Comparison of ENCODE assay signal across 1 cellular context in the genomic region with DNA sequence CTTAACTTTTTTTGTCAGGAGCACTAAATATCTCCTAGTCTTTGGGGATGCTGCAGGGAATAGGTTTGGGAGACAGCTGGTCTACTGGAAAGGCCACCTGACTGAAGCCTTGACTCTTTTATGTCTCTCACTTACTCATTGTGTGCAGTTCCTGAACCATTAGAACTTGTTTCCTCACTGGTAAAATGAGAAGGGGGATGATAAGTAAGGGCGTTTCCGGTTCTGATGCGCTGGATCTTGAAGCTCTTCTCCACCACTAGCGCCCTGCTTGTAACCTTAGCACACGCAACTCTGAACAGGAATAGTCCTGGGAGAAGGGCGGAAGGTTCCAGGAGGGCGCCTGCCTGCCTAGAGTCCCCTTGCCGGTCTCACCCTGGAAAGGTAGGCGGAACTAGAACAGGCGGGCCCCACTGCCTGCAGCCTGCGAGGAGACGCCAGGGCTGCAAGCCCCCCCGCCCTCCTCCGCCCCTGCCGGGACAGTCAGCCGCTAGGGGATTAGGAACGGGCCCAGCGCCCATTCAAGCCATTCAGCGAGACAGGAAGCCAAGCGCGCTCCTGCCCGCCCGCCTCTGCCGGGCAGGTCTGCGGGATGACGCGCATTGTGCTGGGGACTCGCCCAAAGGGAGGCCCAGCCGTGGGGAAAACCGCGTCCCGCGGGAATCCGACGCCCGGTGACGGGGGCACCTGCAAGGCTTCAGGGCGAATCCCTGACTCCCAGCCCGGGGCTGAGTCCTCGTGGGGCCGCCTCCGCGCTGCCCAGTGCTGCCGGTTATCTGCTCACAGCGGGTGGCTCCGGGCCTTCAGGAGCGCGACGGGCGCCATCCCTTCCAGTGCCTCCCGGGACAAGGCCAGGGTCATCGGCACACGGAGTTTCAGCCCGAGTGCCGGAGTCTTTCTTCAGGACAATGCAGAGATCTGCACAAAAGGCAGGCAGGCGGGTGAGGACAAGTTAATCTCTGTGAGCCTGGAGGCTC.
TF ChIP-seq lines count a peak whose summit lies in the region.

No MANE protein-coding gene starts in this region.

TF ChIP-seq in K562, 482 proteins besides CTCF, POLR2A, EP300 and RAD21 (continued from another document and continues in another):
- TF ChIP-seq GMEB1 (CRISPR knock-in tag; IDR thresholded peaks at IDR 0.05): no peak
- no peak for TF ChIP-seq ZNF586 (CRISPR knock-in tag; conservative IDR thresholded peaks at IDR 0.05)
- no peak for TF ChIP-seq CAMTA2 (CRISPR knock-in tag; conservative IDR thresholded peaks at IDR 0.05)
- TF ChIP-seq TEAD1 (CRISPR knock-in tag; IDR thresholded peaks at IDR 0.05): no peak
- no peak for TF ChIP-seq HMG20A (CRISPR knock-in tag; conservative IDR thresholded peaks at IDR 0.05)
- peak; percentile 41 to 72; a peak in 2 of 4 replicates for TF ChIP-seq UBTF (IDR thresholded peaks at IDR 0.05; ENCODE audit: borderline replicate concordance in 1 of 2, low read depth in 2 of 2, low read length in 2 of 2)
- no peak for TF ChIP-seq RBM25 (IDR thresholded peaks at IDR 0.05; ENCODE audit: low read depth, low read length, severe bottlenecking)
- no peak for TF ChIP-seq HNRNPLL (IDR thresholded peaks at IDR 0.05; ENCODE audit: low read depth, low read length, poor library complexity, severe bottlenecking)
- TF ChIP-seq RCOR1 (IDR thresholded peaks at IDR 0.05; ENCODE audit: borderline replicate concordance in 1 of 2, low read depth in 2 of 2, low read length in 2 of 2): no peak
- TF ChIP-seq THRA (IDR thresholded peaks at IDR 0.05): no peak
- no peak for TF ChIP-seq ZNF133 (CRISPR knock-in tag; IDR thresholded peaks at IDR 0.05)
- no peak for TF ChIP-seq DDX20 (tag; IDR thresholded peaks at IDR 0.05; ENCODE audit: low read depth)
- peak; percentile 39; the same call in 1 of the 2 replicates for TF ChIP-seq ELF1 (tag; IDR thresholded peaks at IDR 0.05)
- TF ChIP-seq ZFPM2 (CRISPR knock-in tag; IDR thresholded peaks at IDR 0.05): no peak
- TF ChIP-seq NR4A1 (CRISPR knock-in tag; IDR thresholded peaks at IDR 0.05): no peak
- TF ChIP-seq NR4A1 (tag; IDR thresholded peaks at IDR 0.05): no peak
- TF ChIP-seq GABPA (tag; conservative IDR thresholded peaks at IDR 0.05; ENCODE audit: low read depth): peak; percentile 50; the same call in 1 of the 2 replicates
- TF ChIP-seq NR0B1 (IDR thresholded peaks at IDR 0.05; ENCODE audit: partially characterized antibody): no peak
- no peak for TF ChIP-seq TRIM28 (IDR thresholded peaks at IDR 0.05)
- peak; percentile 37 for TF ChIP-seq FIP1L1 (IDR thresholded peaks at IDR 0.05; ENCODE audit: low read depth, low read length, poor library complexity, severe bottlenecking)
- TF ChIP-seq MIER1 (IDR thresholded peaks at IDR 0.05; ENCODE audit: low read depth): no peak
- TF ChIP-seq CEBPZ (IDR thresholded peaks at IDR 0.05; ENCODE audit: borderline replicate concordance, low read depth, low read length): no peak
- TF ChIP-seq TFAP4 (CRISPR knock-in tag; IDR thresholded peaks at IDR 0.05; ENCODE audit: borderline replicate concordance): peak; percentile 60; the same call in 1 of the 2 replicates
- TF ChIP-seq NCOA6 (IDR thresholded peaks at IDR 0.05): no peak
- TF ChIP-seq ZNF12 (CRISPR knock-in tag; IDR thresholded peaks at IDR 0.05): no peak
- TF ChIP-seq ZNF77 (CRISPR knock-in tag; IDR thresholded peaks at IDR 0.05): no peak
- no peak for TF ChIP-seq MAFF (IDR thresholded peaks at IDR 0.05; ENCODE audit: low read length)
- peak; percentile 60; the same call in 1 of the 2 replicates for TF ChIP-seq ZBTB7A (IDR thresholded peaks at IDR 0.05; ENCODE audit: borderline replicate concordance, control insufficient read depth, low read depth, low read length)
- no peak for TF ChIP-seq KLF13 (tag; IDR thresholded peaks at IDR 0.05; ENCODE audit: borderline replicate concordance, low read depth)
- TF ChIP-seq, protein P1, sequence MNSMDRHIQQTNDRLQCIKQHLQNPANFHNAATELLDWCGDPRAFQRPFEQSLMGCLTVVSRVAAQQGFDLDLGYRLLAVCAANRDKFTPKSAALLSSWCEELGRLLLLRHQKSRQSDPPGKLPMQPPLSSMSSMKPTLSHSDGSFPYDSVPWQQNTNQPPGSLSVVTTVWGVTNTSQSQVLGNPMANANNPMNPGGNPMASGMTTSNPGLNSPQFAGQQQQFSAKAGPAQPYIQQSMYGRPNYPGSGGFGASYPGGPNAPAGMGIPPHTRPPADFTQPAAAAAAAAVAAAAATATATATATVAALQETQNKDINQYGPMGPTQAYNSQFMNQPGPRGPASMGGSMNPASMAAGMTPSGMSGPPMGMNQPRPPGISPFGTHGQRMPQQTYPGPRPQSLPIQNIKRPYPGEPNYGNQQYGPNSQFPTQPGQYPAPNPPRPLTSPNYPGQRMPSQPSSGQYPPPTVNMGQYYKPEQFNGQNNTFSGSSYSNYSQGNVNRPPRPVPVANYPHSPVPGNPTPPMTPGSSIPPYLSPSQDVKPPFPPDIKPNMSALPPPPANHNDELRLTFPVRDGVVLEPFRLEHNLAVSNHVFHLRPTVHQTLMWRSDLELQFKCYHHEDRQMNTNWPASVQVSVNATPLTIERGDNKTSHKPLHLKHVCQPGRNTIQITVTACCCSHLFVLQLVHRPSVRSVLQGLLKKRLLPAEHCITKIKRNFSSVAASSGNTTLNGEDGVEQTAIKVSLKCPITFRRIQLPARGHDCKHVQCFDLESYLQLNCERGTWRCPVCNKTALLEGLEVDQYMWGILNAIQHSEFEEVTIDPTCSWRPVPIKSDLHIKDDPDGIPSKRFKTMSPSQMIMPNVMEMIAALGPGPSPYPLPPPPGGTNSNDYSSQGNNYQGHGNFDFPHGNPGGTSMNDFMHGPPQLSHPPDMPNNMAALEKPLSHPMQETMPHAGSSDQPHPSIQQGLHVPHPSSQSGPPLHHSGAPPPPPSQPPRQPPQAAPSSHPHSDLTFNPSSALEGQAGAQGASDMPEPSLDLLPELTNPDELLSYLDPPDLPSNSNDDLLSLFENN (IDR thresholded peaks at IDR 0.05; ENCODE audit: low read depth in 2 of 2, low read length in 2 of 2): no peak
- TF ChIP-seq PRDM10 (IDR thresholded peaks at IDR 0.05; ENCODE audit: partially characterized antibody): no peak
- TF ChIP-seq MTA3 (IDR thresholded peaks at IDR 0.05; ENCODE audit: borderline replicate concordance): no peak
- no peak for TF ChIP-seq ZNF124 (CRISPR knock-in tag; IDR thresholded peaks at IDR 0.05)
- TF ChIP-seq NFATC3 (IDR thresholded peaks at IDR 0.05): no peak
- TF ChIP-seq SMARCE1 (IDR thresholded peaks at IDR 0.05): no peak
